ENCODE assay signal across 8 cellular contexts in genomic region chr1:205811660-205812059, GRCh38. TPM values are rescaled to one million over a fixed set of nuclear protein-coding genes. Genes with fewer than 3 reads are reported as not detected.
DNase-seq lines count a peak whose midpoint lies in the region; ATAC-seq, FAIRE-seq and TF ChIP-seq lines count a peak whose summit lies in the region.

No MANE protein-coding gene starts in this region.

- H3K79me2 ChIP-seq in HepG2 (ENCODE audit: insufficient read depth, low read length) = no peaks in the 10 kb centered on the region

- H2BK5ac ChIP-seq in mesenchymal stem cell (ENCODE audit: low read depth, low read length, poor library complexity, severe bottlenecking) = no peak overlapping the region

- no TSS peak for BruUV-seq in HepG2 (replicated peaks; lab: Mats Ljungman, UMichigan)

- H2BK15ac ChIP-seq in mesenchymal stem cell (ENCODE audit: low read depth, poor library complexity, severe bottlenecking) = no peak overlapping the region

- H3K4ac ChIP-seq in mesenchymal stem cell (ENCODE audit: low read depth in 1 of 2, low read length in 2 of 2) = no peak overlapping the region

- no peak overlapping the region for H3K23ac ChIP-seq in mesenchymal stem cell (ENCODE audit: low read length in 2 of 2)

- no peak overlapping the region for H4K91ac ChIP-seq in mesenchymal stem cell (ENCODE audit: low read length)

- H3K4me2 ChIP-seq in HepG2 (ENCODE audit: low read depth, low read length) (0 out of 2 replicates have a peak overlapping the region, but pooled peaks have one; percentile 44), mesenchymal stem cell (ENCODE audit: low read length, poor library complexity, severe bottlenecking) (peak overlapping the region; percentile 78)

- no peak for FAIRE-seq in HepG2 (lab: Jason Lieb, UNC)

- H3K14ac ChIP-seq in mesenchymal stem cell (ENCODE audit: low read length in 2 of 2) = no peak overlapping the region

- ATAC-seq in HepG2 (no peak), right lobe of liver (no peak)

- H3K4me3 ChIP-seq in HepG2 (replicated peaks in 1 of 3; ENCODE audit: insufficient read depth in 1 of 3, low read depth in 2 of 3, low read length in 3 of 3) (peak overlapping the region in 1 of 3 experiments; percentile 80; a peak in 1 of 6 replicates), right lobe of liver (no peak overlapping the region), mesenchymal stem cell (ENCODE audit: insufficient read depth in 1 of 2, low read depth in 1 of 2, low read length in 2 of 2) (peak overlapping the region in 1 of 2 experiments; percentile 81), vagina (peak overlapping the region; percentile 89 to 97)

- H3K27me3 ChIP-seq in HepG2 (ENCODE audit: control insufficient read depth in 1 of 2, insufficient read depth in 2 of 2, low read length in 2 of 2) = peaks cover 1 to 23% of the 10 kb centered on the region in 2 experiments; a peak in 3 of 5 replicates
- no peaks in the 10 kb centered on the region for H3K27me3 ChIP-seq in right lobe of liver
- H3K27me3 ChIP-seq in mesenchymal stem cell (ENCODE audit: control insufficient read depth in 1 of 2, insufficient read depth in 1 of 2, low read length in 2 of 2) = no peaks in the 10 kb centered on the region
- H3K27me3 ChIP-seq in vagina = no peaks in the 10 kb centered on the region

- H3K79me1 ChIP-seq in mesenchymal stem cell (replicated peaks; ENCODE audit: low read length, poor library complexity, severe bottlenecking) = peaks cover 35% of the 10 kb centered on the region

- H3K9ac ChIP-seq in HepG2 (ENCODE audit: insufficient read depth, low read depth, low read length) (no peak overlapping the region), mesenchymal stem cell (ENCODE audit: low read length) (peak overlapping the region; percentile 86)

- no peak overlapping the region for H3K18ac ChIP-seq in mesenchymal stem cell (ENCODE audit: low read depth in 1 of 2, low read length in 2 of 2)

- H2AFZ ChIP-seq in HepG2 (ENCODE audit: low read length) (no peak overlapping the region), mesenchymal stem cell (ENCODE audit: low read depth, low read length) (no peak overlapping the region)

- DNase-seq in HepG2 (ENCODE audit: low spot score) (no peak), right lobe of liver (no peak), caudate nucleus (lab: John Stamatoyannopoulos, UW) (peak in 42 of 61 donors; percentile 7 to 73 (median 34)), mesenchymal stem cell (peak; percentile 17), vagina (ENCODE audit: extremely low spot score in 2 of 2) (no peak), mesenteric fat pad (ENCODE audit: low spot score) (no peak), NCI-H2107 treated with DMSO at 0.1 percent for 48 hours (lab: John Stamatoyannopoulos, UW; ENCODE audit: unreplicated experiment) (no peak)
- DNase-seq in activated effector memory CD4-positive, alpha-beta T cell treated with Interleukin-2 at 50 U/mL for 16 hours = no peak

- H4K20me1 ChIP-seq in HepG2 (ENCODE audit: insufficient read depth, low read length) = no peaks in the 10 kb centered on the region

- H3K4me1 ChIP-seq in HepG2 (ENCODE audit: insufficient read depth, low read length) = peaks cover 29% of the 10 kb centered on the region
- peaks cover 0 to 5% (median 0%) of the 10 kb centered on the region in 4 donors for H3K4me1 ChIP-seq in right lobe of liver
- H3K4me1 ChIP-seq in mesenchymal stem cell (ENCODE audit: control insufficient read depth, insufficient read depth, low read depth, low read length) = peaks cover 16% of the 10 kb centered on the region
- H3K4me1 ChIP-seq in vagina = peaks cover 60% of the 10 kb centered on the region

- TF ChIP-seq RAD21 in HepG2 (CRISPR knock-in tag; IDR thresholded peaks at IDR 0.05) = no peak

- no peak overlapping the region for H2BK120ac ChIP-seq in mesenchymal stem cell (ENCODE audit: low read depth, low read length)

- peak overlapping the region; percentile 25 for H4K8ac ChIP-seq in mesenchymal stem cell (ENCODE audit: low read length)

- POLR2A ChIA-PET in HepG2 (lab: Yijun Ruan, JAX) = no interaction called here

- WGBS in HepG2 (ENCODE audit: low lambda C conversion rate) = 45% methylated on average over 5 of the region's 5 CpGs
- WGBS in right lobe of liver (ENCODE audit: insufficient coverage, low coverage, low lambda C conversion rate, missing lambda C conversion rate) = 52% methylated on average over 5 of the region's 5 CpGs
- 60% methylated on average over 3 of the region's 5 CpGs for WGBS in mesenchymal stem cell

- H3K9me3 ChIP-seq in HepG2 (ENCODE audit: low read length) = no peaks in the 10 kb centered on the region
- no peaks in the 10 kb centered on the region for H3K9me3 ChIP-seq in right lobe of liver
- no peaks in the 10 kb centered on the region for H3K9me3 ChIP-seq in mesenchymal stem cell (ENCODE audit: control insufficient read depth, low read length)
- no peaks in the 10 kb centered on the region for H3K9me3 ChIP-seq in vagina

- no peak overlapping the region for H2AK5ac ChIP-seq in mesenchymal stem cell (ENCODE audit: low read length, severe bottlenecking)

- CTCF ChIA-PET in HepG2 (lab: Yijun Ruan, JAX; ENCODE audit: low intra/inter-chr PET ratio, low total read pairs) = no interaction called here

- no peak overlapping the region for H3K27ac ChIP-seq in HepG2 (ENCODE audit: extremely low read length, insufficient read depth, low read length)
- H3K27ac ChIP-seq in right lobe of liver = no peak overlapping the region
- H3K27ac ChIP-seq in caudate nucleus (ENCODE audit: low read depth, low read length) = peak overlapping the region; percentile 91
- H3K27ac ChIP-seq in mesenchymal stem cell (ENCODE audit: low read length, poor library complexity, severe bottlenecking) = no peak overlapping the region
- no peak overlapping the region for H3K27ac ChIP-seq in vagina

- no peaks in the 10 kb centered on the region for H3K36me3 ChIP-seq in HepG2 (replicated peaks in 1 of 2; ENCODE audit: control insufficient read depth in 1 of 2, insufficient read depth in 2 of 2, low read length in 2 of 2)
- no peaks in the 10 kb centered on the region for H3K36me3 ChIP-seq in right lobe of liver
- peaks cover 17% of the 10 kb centered on the region in 2 experiments for H3K36me3 ChIP-seq in mesenchymal stem cell (ENCODE audit: control insufficient read depth in 1 of 2, insufficient read depth in 2 of 2, low read depth in 1 of 2, low read length in 2 of 2)
- H3K36me3 ChIP-seq in vagina = no peaks in the 10 kb centered on the region

- TF ChIP-seq POLR2A in HepG2 (IDR thresholded peaks at IDR 0.05; ENCODE audit: insufficient read depth in 1 of 2, low read depth in 2 of 2, low read length in 2 of 2) = no peak
- no peak for TF ChIP-seq POLR2A in right lobe of liver (IDR thresholded peaks at IDR 0.05)
- no peak for TF ChIP-seq POLR2A in vagina (IDR thresholded peaks at IDR 0.05)

- in situ Hi-C loops in HepG2 (cut with HindIII; ENCODE audit: extremely low pct_ligation_motif_present, low pct_unique_long_range_greater_than_20kb) = no loop called here

- no peak overlapping the region for H2BK12ac ChIP-seq in mesenchymal stem cell (ENCODE audit: low read length in 2 of 2)

- no peak for TF ChIP-seq EP300 in HepG2 (IDR thresholded peaks at IDR 0.05; ENCODE audit: low read depth in 2 of 2, low read length in 2 of 2)
- TF ChIP-seq EP300 in HepG2 (CRISPR knock-in tag; IDR thresholded peaks at IDR 0.05; ENCODE audit: borderline replicate concordance) = no peak

- intact Hi-C loops in HepG2 (cut with micrococcal nuclease; ENCODE audit: unreplicated experiment) (no loop called here), right lobe of liver (cut with DNase I) (no loop called here), vagina (cut with DNase I) (no loop called here)

- no peak for TF ChIP-seq CTCF in HepG2 (CRISPR knock-in tag; IDR thresholded peaks at IDR 0.05)
- no peak for TF ChIP-seq CTCF in right lobe of liver (IDR thresholded peaks at IDR 0.05)
- no peak for TF ChIP-seq CTCF in vagina (IDR thresholded peaks at IDR 0.05)

RNA-seq across cellular contexts. Expression of gene SLC41A1, which starts 1.3 kb away (rescaled TPM):
- total RNA-seq in HepG2 (2016; rRNA removed; fragmentation: Illumina TruSeq; extraction: Trizol) (1.3 and 2.2 TPM in 2 replicates), right lobe of liver (1 to 10 TPM; 3.4 to 6.4 (median 4.6) TPM), vagina (17.7 TPM), mesenteric fat pad (27.6 TPM)
- 0.26 and 0.30 TPM in 2 replicates for total RNA-seq in HepG2 (2016; cell fraction: cytosol; rRNA removed; fragmentation: Illumina TruSeq; extraction: Trizol; ENCODE audit: low read depth)
- 1.7 TPM in 2 replicates for total RNA-seq in HepG2 (2016; cell fraction: insoluble cytoplasmic fraction; rRNA removed; fragmentation: Illumina TruSeq; extraction: Trizol)
- 1.1 and 1.3 TPM in 2 replicates for total RNA-seq in HepG2 (2016; cell fraction: membrane; rRNA removed; fragmentation: Illumina TruSeq; extraction: Trizol)
- total RNA-seq in HepG2 (2016; cell fraction: nucleus; rRNA removed; fragmentation: Illumina TruSeq; extraction: Trizol) = 1.4 and 1.9 TPM in 2 replicates
- 4.2 and 4.6 TPM in 2 replicates for polyA plus RNA-seq in HepG2 (2011; rRNA removed)
- 2.6 and 2.8 TPM in 2 replicates for polyA plus RNA-seq in HepG2 (2011; cell fraction: cytosol; rRNA removed)
- 4.2 and 4.5 TPM in 2 replicates for polyA plus RNA-seq in HepG2 (2011; cell fraction: nucleus; rRNA removed)
- polyA plus RNA-seq in HepG2 (2012) = 2.7 and 3.9 TPM in 2 replicates
- 0.12 and 0.17 TPM in 2 replicates for polyA plus RNA-seq in HepG2 (2016; cell fraction: cytosol; fragmentation: Illumina TruSeq; extraction: Trizol; ENCODE audit: low read depth)
- 2.1 and 2.5 TPM in 2 replicates for polyA plus RNA-seq in HepG2 (2016; cell fraction: insoluble cytoplasmic fraction; fragmentation: Illumina TruSeq; extraction: Trizol; ENCODE audit: low read depth)
- 1.3 and 1.4 TPM in 2 replicates for polyA plus RNA-seq in HepG2 (2016; cell fraction: membrane; fragmentation: Illumina TruSeq; extraction: Trizol; ENCODE audit: low read depth)
- 2.8 and 4.2 TPM in 2 replicates for polyA plus RNA-seq in HepG2 (2016; cell fraction: nucleus; fragmentation: Illumina TruSeq; extraction: Trizol; ENCODE audit: insufficient read depth, low read depth)
- polyA minus RNA-seq in HepG2 (2011; rRNA and poly(A)+ RNA removed; ENCODE audit: low replicate concordance) = 5.4 and 35.6 TPM in 2 replicates
- polyA minus RNA-seq in HepG2 (2011; cell fraction: cytosol; rRNA and poly(A)+ RNA removed) = 1.5 and 2.0 TPM in 2 replicates
- polyA minus RNA-seq in HepG2 (2011; cell fraction: nucleus; rRNA and poly(A)+ RNA removed) = 2.4 and 2.6 TPM in 2 replicates
- 22.0 TPM for polyA plus RNA-seq in mesenchymal stem cell (2013, experiment 1 of 2)
- polyA plus RNA-seq in mesenchymal stem cell (2013, experiment 2 of 2) = 21.4 TPM

RNA-seq across cellular contexts. Expression of gene RAB29, which starts 36.4 kb away (rescaled TPM):
- total RNA-seq in HepG2 (2016; rRNA removed; fragmentation: Illumina TruSeq; extraction: Trizol) = 10.1 and 13.1 TPM in 2 replicates
- total RNA-seq in HepG2 (2016; cell fraction: cytosol; rRNA removed; fragmentation: Illumina TruSeq; extraction: Trizol; ENCODE audit: low read depth) = 2.2 and 3.1 TPM in 2 replicates
- total RNA-seq in HepG2 (2016; cell fraction: insoluble cytoplasmic fraction; rRNA removed; fragmentation: Illumina TruSeq; extraction: Trizol) = 10.3 and 12.9 TPM in 2 replicates
- total RNA-seq in HepG2 (2016; cell fraction: membrane; rRNA removed; fragmentation: Illumina TruSeq; extraction: Trizol) = 5.6 and 7.8 TPM in 2 replicates
- total RNA-seq in HepG2 (2016; cell fraction: nucleus; rRNA removed; fragmentation: Illumina TruSeq; extraction: Trizol) = 4.6 and 6.6 TPM in 2 replicates
- 8.7 and 10.0 TPM in 2 replicates for polyA plus RNA-seq in HepG2 (2011; rRNA removed)
- 6.9 and 9.3 TPM in 2 replicates for polyA plus RNA-seq in HepG2 (2011; cell fraction: cytosol; rRNA removed)
- polyA plus RNA-seq in HepG2 (2011; cell fraction: nucleus; rRNA removed) = 4.6 and 5.0 TPM in 2 replicates
- polyA plus RNA-seq in HepG2 (2012) = 8.7 TPM in 2 replicates
- 1.3 and 1.8 TPM in 2 replicates for polyA plus RNA-seq in HepG2 (2016; cell fraction: cytosol; fragmentation: Illumina TruSeq; extraction: Trizol; ENCODE audit: low read depth)
- 13.6 and 13.7 TPM in 2 replicates for polyA plus RNA-seq in HepG2 (2016; cell fraction: insoluble cytoplasmic fraction; fragmentation: Illumina TruSeq; extraction: Trizol; ENCODE audit: low read depth)
- polyA plus RNA-seq in HepG2 (2016; cell fraction: membrane; fragmentation: Illumina TruSeq; extraction: Trizol; ENCODE audit: low read depth) = 4.8 TPM in 2 replicates
- 10.6 and 12.0 TPM in 2 replicates for polyA plus RNA-seq in HepG2 (2016; cell fraction: nucleus; fragmentation: Illumina TruSeq; extraction: Trizol; ENCODE audit: insufficient read depth, low read depth)
- 6.1 and 20.5 TPM in 2 replicates for polyA minus RNA-seq in HepG2 (2011; rRNA and poly(A)+ RNA removed; ENCODE audit: low replicate concordance)
- polyA minus RNA-seq in HepG2 (2011; cell fraction: cytosol; rRNA and poly(A)+ RNA removed) = 4.6 and 5.8 TPM in 2 replicates
- 3.3 and 3.6 TPM in 2 replicates for polyA minus RNA-seq in HepG2 (2011; cell fraction: nucleus; rRNA and poly(A)+ RNA removed)
- total RNA-seq in right lobe of liver = 10 to 100 TPM; 16.4 to 26.8 (median 21.2) TPM
- polyA plus RNA-seq in mesenchymal stem cell (2013, experiment 1 of 2) = 28.0 TPM
- polyA plus RNA-seq in mesenchymal stem cell (2013, experiment 2 of 2) = 29.2 TPM
- total RNA-seq in vagina = 7.9 TPM
- total RNA-seq in mesenteric fat pad = 37.3 TPM

RNA-seq across cellular contexts. Expression of gene PM20D1, which starts 38.3 kb away (rescaled TPM):
- total RNA-seq in HepG2 (2016; rRNA removed; fragmentation: Illumina TruSeq; extraction: Trizol) = not detected in 2 replicates
- total RNA-seq in HepG2 (2016; cell fraction: cytosol; rRNA removed; fragmentation: Illumina TruSeq; extraction: Trizol; ENCODE audit: low read depth) = not detected in 2 replicates
- not detected in 2 replicates for total RNA-seq in HepG2 (2016; cell fraction: insoluble cytoplasmic fraction; rRNA removed; fragmentation: Illumina TruSeq; extraction: Trizol)
- total RNA-seq in HepG2 (2016; cell fraction: membrane; rRNA removed; fragmentation: Illumina TruSeq; extraction: Trizol) = not detected in 2 replicates
- not detected in 2 replicates for total RNA-seq in HepG2 (2016; cell fraction: nucleus; rRNA removed; fragmentation: Illumina TruSeq; extraction: Trizol)
- polyA plus RNA-seq in HepG2 (2011; rRNA removed) = not detected in 2 replicates
- not detected in 2 replicates for polyA plus RNA-seq in HepG2 (2011; cell fraction: cytosol; rRNA removed)
- polyA plus RNA-seq in HepG2 (2011; cell fraction: nucleus; rRNA removed) = not detected in 2 replicates
- not detected in 2 replicates for polyA plus RNA-seq in HepG2 (2012)
- polyA plus RNA-seq in HepG2 (2016; cell fraction: cytosol; fragmentation: Illumina TruSeq; extraction: Trizol; ENCODE audit: low read depth) = not detected in 2 replicates
- not detected in 2 replicates for polyA plus RNA-seq in HepG2 (2016; cell fraction: insoluble cytoplasmic fraction; fragmentation: Illumina TruSeq; extraction: Trizol; ENCODE audit: low read depth)
- not detected in 2 replicates for polyA plus RNA-seq in HepG2 (2016; cell fraction: membrane; fragmentation: Illumina TruSeq; extraction: Trizol; ENCODE audit: low read depth)
- polyA plus RNA-seq in HepG2 (2016; cell fraction: nucleus; fragmentation: Illumina TruSeq; extraction: Trizol; ENCODE audit: insufficient read depth, low read depth) = not detected in 2 replicates
- polyA minus RNA-seq in HepG2 (2011; rRNA and poly(A)+ RNA removed; ENCODE audit: low replicate concordance) = not detected in 2 replicates
- polyA minus RNA-seq in HepG2 (2011; cell fraction: cytosol; rRNA and poly(A)+ RNA removed) = not detected in 2 replicates
- not detected in 2 replicates for polyA minus RNA-seq in HepG2 (2011; cell fraction: nucleus; rRNA and poly(A)+ RNA removed)
- total RNA-seq in right lobe of liver = under 1 TPM in 4 of 6 experiments, not detected in 2; 0.12 to 0.42 (median 0.15) TPM
- polyA plus RNA-seq in mesenchymal stem cell (2013, experiment 1 of 2) = not detected
- not detected for polyA plus RNA-seq in mesenchymal stem cell (2013, experiment 2 of 2)
- not detected for total RNA-seq in vagina
- total RNA-seq in mesenteric fat pad = 0.29 TPM

Comparison
In these comparisons a context has a peak if more than half of its experiments do, and no peak if none do; other contexts are left out.
1. DNase-seq: peak in caudate nucleus (42 of 61) and mesenchymal stem cell (single experiment); none in HepG2 (single experiment), right lobe of liver (0 of 3), vagina (0 of 2), mesenteric fat pad (single experiment), activated effector memory CD4-positive, alpha-beta T cell treated with Interleukin-2 at 50 U/mL for 16 hours (single experiment) and NCI-H2107 treated with DMSO at 0.1 percent for 48 hours (single experiment).
2. H3K4me3 ChIP-seq: peak in vagina (2 of 2); none in right lobe of liver (0 of 3).